In the genomic region with DNA sequence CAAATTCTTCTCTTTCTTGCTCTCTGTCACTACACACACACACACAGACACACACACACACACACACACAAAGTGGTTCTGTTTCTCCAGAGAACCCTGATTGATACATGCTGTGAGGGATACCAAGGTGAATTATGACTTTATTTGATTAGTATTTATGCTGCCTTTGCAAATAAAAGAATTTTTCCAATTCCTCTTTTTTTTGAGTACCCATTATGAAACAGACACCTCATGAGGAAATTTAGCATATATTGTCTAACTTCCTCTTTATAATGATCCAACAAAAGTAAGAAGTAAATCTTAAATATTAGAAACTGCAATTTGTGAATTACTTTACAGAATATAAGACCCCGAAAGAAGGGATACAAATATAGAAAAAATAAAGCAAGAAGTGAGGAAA, we compare ENCODE assay signal across 24 cellular contexts. TPM values are rescaled to one million over a fixed set of nuclear protein-coding genes. Genes with fewer than 3 reads are reported as not detected.
"Had no signal": no experiment of that assay in that cellular context is flagged by ENCODE, and none has a peak within 500 bp of the region (broad histone marks: within the 10 kb centered on the region; RNA-seq: fewer than 3 reads in every experiment).

No MANE protein-coding gene starts in this region.

- DNase-seq: activated CD4-positive, alpha-beta T cell treated with anti-CD3 and anti-CD28 coated beads for 36 hours; activated CD4-positive, alpha-beta T cell treated with anti-CD3 and anti-CD28 coated beads, Interleukin-2, amount 50 U/mL, for 48 hours; activated gamma-delta T cell treated with Interleukin-2 at 50 U/mL for 16 hours; adrenal gland; heart left ventricle; kidney glomerular epithelial cell; left ventricle myocardium superior; nephron progenitor cell; occipital lobe; posterior cingulate gyrus; sigmoid colon; stimulated activated CD4-positive, alpha-beta T cell treated with anti-CD3 and anti-CD28 coated beads, Interleukin-4, amount 100 ng/mL, for 24 hours; stomach; upper lobe of left lung had no signal

- H3K36me3 ChIP-seq: adrenal gland, breast epithelium, esophagus muscularis mucosa, gastroesophageal sphincter, heart left ventricle, sigmoid colon, stomach, thoracic aorta, upper lobe of left lung had no signal

- H3K9me3 ChIP-seq: adrenal gland, breast epithelium, esophagus muscularis mucosa, gastroesophageal sphincter, heart left ventricle, sigmoid colon, thoracic aorta, upper lobe of left lung had no signal

- ATAC-seq: activated CD4-positive, alpha-beta T cell treated with anti-CD3 and anti-CD28 coated beads for 36 hours; activated naive CD4-positive, alpha-beta T cell treated with anti-CD3 and anti-CD28 coated beads, Interleukin-2, amount 50 U/mL, for 72 hours; gastroesophageal sphincter; heart left ventricle; left ventricle myocardium superior; stimulated activated effector memory CD8-positive, alpha-beta T cell treated with anti-CD3 and anti-CD28 coated beads, Interleukin-12 subunit alpha, Interleukin-12 subunit beta, amount 100 ng/mL, for 72 hours; WTC11 had no signal

- FAIRE-seq: astrocyte had no signal

- H3K27me3 ChIP-seq: sigmoid colon, upper lobe of left lung had no signal

- H3K4me1 ChIP-seq: adrenal gland, breast epithelium, esophagus muscularis mucosa, gastroesophageal sphincter, heart left ventricle, sigmoid colon, stomach, upper lobe of left lung had no signal

- H3K4me3 ChIP-seq: adrenal gland, breast epithelium, coronary artery, esophagus muscularis mucosa, gastroesophageal sphincter, heart left ventricle, sigmoid colon, stomach, thoracic aorta, upper lobe of left lung had no signal

- H3K27ac ChIP-seq: adrenal gland, breast epithelium, coronary artery, esophagus muscularis mucosa, gastroesophageal sphincter, heart left ventricle, sigmoid colon, stomach, thoracic aorta, upper lobe of left lung had no signal

RNA-seq across cellular contexts. Expression of a gene that starts 45.8 kb away (rescaled TPM):
- total RNA-seq: activated CD4-positive, alpha-beta T cell treated with anti-CD3 and anti-CD28 coated beads for 36 hours; activated naive CD4-positive, alpha-beta T cell treated with anti-CD3 and anti-CD28 coated beads, Interleukin-2, amount 50 U/mL, for 72 hours; left ventricle myocardium superior; occipital lobe; renal cortical epithelial cell had no signal
- polyA plus RNA-seq: heart left ventricle had no signal
